Comparison of ENCODE assay signal across 14 cellular contexts in the genomic region with DNA sequence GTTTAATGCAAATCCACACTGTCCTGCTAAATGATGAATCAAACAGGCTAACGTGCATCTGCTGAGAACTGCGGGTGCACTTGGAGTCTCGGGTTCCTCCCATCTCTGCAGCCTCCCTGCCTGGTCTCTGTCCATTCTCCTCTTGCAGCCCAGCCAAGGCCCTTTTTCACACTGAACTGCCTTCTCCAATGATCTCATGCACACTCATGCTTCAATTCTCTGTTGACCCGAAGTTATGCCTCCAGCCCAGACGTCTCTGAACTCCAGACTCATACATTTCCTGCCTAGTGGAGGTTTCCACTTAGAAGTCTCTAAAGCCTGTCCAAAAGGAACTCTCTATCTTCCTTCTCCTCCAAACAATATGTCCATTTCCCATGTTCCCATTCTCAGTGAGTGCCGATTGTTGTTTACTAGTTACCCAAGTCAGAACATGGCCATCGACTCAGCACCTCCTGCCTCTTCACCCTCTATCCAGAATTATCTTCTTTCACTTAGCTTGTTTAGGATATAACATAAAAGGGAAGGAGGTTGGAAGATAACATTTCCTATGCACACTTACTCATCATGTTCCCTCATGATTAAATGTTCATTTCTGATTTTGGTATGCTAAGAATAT.
DNase-seq lines count a peak whose midpoint lies in the region; ATAC-seq and TF ChIP-seq lines count a peak whose summit lies in the region.
"Had no signal": no experiment of that assay in that cellular context is flagged by ENCODE, and none has a peak within 500 bp of the region (broad histone marks: within the 10 kb centered on the region; RNA-seq: fewer than 3 reads in every experiment).

No MANE protein-coding gene starts in this region.

- H3K9ac ChIP-seq in PC-3 (ENCODE audit: low read length) = no peak overlapping the region
- H3K9ac ChIP-seq: parathyroid adenoma had no signal

- H3K9me3 ChIP-seq in PC-3 (ENCODE audit: low read length) = no peaks in the 10 kb centered on the region
- no peaks in the 10 kb centered on the region for H3K9me3 ChIP-seq in uterus

- peak; percentile 35; the same call in 1 of the 2 replicates for ATAC-seq in PC-3
- ATAC-seq in left lobe of liver = peak; percentile 46
- no peak for ATAC-seq in GM21737 (IDR thresholded peaks at IDR 0.05; ENCODE audit: unreplicated experiment)
- no peak for ATAC-seq in GM18519 (IDR thresholded peaks at IDR 0.05; ENCODE audit: low FRiP score, unreplicated experiment)
- ATAC-seq: CD8-positive, alpha-beta T cell had no signal

- H3K4me1 ChIP-seq in PC-3 (ENCODE audit: insufficient read depth, low read length) (peaks cover 3% of the 10 kb centered on the region), uterus (no peaks in the 10 kb centered on the region)
- H3K4me1 ChIP-seq: parathyroid adenoma had no signal

- no peaks in the 10 kb centered on the region for H3F3A ChIP-seq in PC-3 (ENCODE audit: low read length, unreplicated experiment)

- intact Hi-C loops in PC-3 (cut with micrococcal nuclease) = no loop called here
- intact Hi-C loops in uterus (cut with DNase I; ENCODE audit: low total_unique reads) = no loop called here

- no peak overlapping the region for H3K27ac ChIP-seq in PC-3 (ENCODE audit: low read length)
- H3K27ac ChIP-seq in uterus = peak overlapping the region; percentile 48 to 55
- H3K27ac ChIP-seq: parathyroid adenoma had no signal

- BruUV-seq in PC-3 (replicated peaks; lab: Mats Ljungman, UMichigan) = no TSS peak

- CTCF ChIA-PET in PC-3 (lab: Charles Lee) = no interaction called here

- H3K27me3 ChIP-seq in PC-3 (ENCODE audit: low read length) (no peaks in the 10 kb centered on the region), uterus (no peaks in the 10 kb centered on the region)

- no peak overlapping the region for H3K4me3 ChIP-seq in PC-3 (ENCODE audit: low read length)
- no peak overlapping the region for H3K4me3 ChIP-seq in epithelial cell of esophagus (ENCODE audit: low read length)
- no peak overlapping the region for H3K4me3 ChIP-seq in uterus
- H3K4me3 ChIP-seq: coronary artery had no signal

- POLR2A ChIA-PET in PC-3 (lab: Charles Lee; ENCODE audit: unreplicated experiment) = no interaction called here

- TF ChIP-seq CTCF in PC-3 (conservative IDR thresholded peaks at IDR 0.05; ENCODE audit: low read depth, low read length) (no peak), epithelial cell of esophagus (IDR thresholded peaks at IDR 0.05; ENCODE audit: insufficient read depth, low read depth, low read length, missing control alignments) (no peak), uterus (IDR thresholded peaks at IDR 0.05) (no peak)

- no peaks in the 10 kb centered on the region for H3K9me2 ChIP-seq in PC-3 (replicated peaks; ENCODE audit: low read length)

- H3K79me2 ChIP-seq in PC-3 (ENCODE audit: low read length) = no peaks in the 10 kb centered on the region
- H3K79me2 ChIP-seq: parathyroid adenoma had no signal

- TF ChIP-seq POLR2A in uterus (IDR thresholded peaks at IDR 0.05) = no peak

- H3K4me2 ChIP-seq in PC-3 (ENCODE audit: low read length) = no peak overlapping the region

- no peak overlapping the region for H2AFZ ChIP-seq in PC-3 (ENCODE audit: low read length)
- H2AFZ ChIP-seq: parathyroid adenoma had no signal

- H4K20me1 ChIP-seq in PC-3 (ENCODE audit: low read length) = no peaks in the 10 kb centered on the region

- DNase-seq in PC-3 = no peak
- peak; percentile 27 for DNase-seq in epithelial cell of esophagus (ENCODE audit: low read depth)
- no peak for DNase-seq in left lobe of liver (ENCODE audit: low spot score)
- DNase-seq in uterus = no peak
- no peak for DNase-seq in NCI-H128 (lab: John Stamatoyannopoulos, UW; ENCODE audit: unreplicated experiment)
- DNase-seq: activated CD4-positive, alpha-beta memory T cell treated with anti-CD3 and anti-CD28 coated beads, Interleukin-2, amount 10 ng/mL, durations not matched to agents 7 days and 5 days; activated naive CD4-positive, alpha-beta T cell treated with anti-CD3 and anti-CD28 coated beads, Interleukin-2, amount 10 ng/mL, durations not matched to agents 7 days and 5 days; CD8-positive, alpha-beta T cell; Kasumi-1; OCI-M1 had no signal

- H3K36me3 ChIP-seq in PC-3 (ENCODE audit: low read depth, low read length) = no peaks in the 10 kb centered on the region
- H3K36me3 ChIP-seq in uterus = no peaks in the 10 kb centered on the region

Comparison
In these comparisons a context has a peak if more than half of its experiments do, and no peak if none do; other contexts are left out.
1. ATAC-seq: peak in PC-3 (single experiment) and left lobe of liver (single experiment); none in GM21737 (single experiment) and GM18519 (single experiment).